In genomic region chr7:137469191-137469811, GRCh38 we compare ENCODE assay signal across 25 cellular contexts.
DNase-seq lines count a peak whose midpoint lies in the region; ATAC-seq, FAIRE-seq and TF ChIP-seq lines count a peak whose summit lies in the region.
"Had no signal": no experiment of that assay in that cellular context is flagged by ENCODE, and none has a peak within 500 bp of the region (broad histone marks: within the 10 kb centered on the region; RNA-seq: fewer than 3 reads in every experiment).

No MANE protein-coding gene starts in this region.

- no peaks in the 10 kb centered on the region for H3K36me3 ChIP-seq in breast epithelium
- no peaks in the 10 kb centered on the region for H3K36me3 ChIP-seq in endothelial cell of umbilical vein (ENCODE audit: control insufficient read depth in 2 of 2, extremely low read depth in 1 of 2, insufficient read depth in 2 of 2, low read length in 2 of 2)
- no peaks in the 10 kb centered on the region for H3K36me3 ChIP-seq in neuronal stem cell (replicated peaks in 1 of 2; ENCODE audit: control insufficient read depth in 2 of 2, insufficient read depth in 2 of 2, low read length in 2 of 2)

- no peak overlapping the region for H2AK5ac ChIP-seq in neuronal stem cell (ENCODE audit: low read depth, low read length)

- no peak overlapping the region for H3K23ac ChIP-seq in neuronal stem cell (ENCODE audit: low read depth, low read length, poor library complexity)

- no peak overlapping the region for H3K14ac ChIP-seq in neuronal stem cell (ENCODE audit: low read length)

- H2AFZ ChIP-seq in endothelial cell of umbilical vein (ENCODE audit: low read depth, low read length) = peak overlapping the region; percentile 56
- peak overlapping the region; percentile 68 for H2AFZ ChIP-seq in neuronal stem cell (ENCODE audit: low read length)

- no peak overlapping the region for H3K27ac Mint-ChIP-seq in MCF 10A (ENCODE audit: low read depth, unreplicated experiment)
- no peak overlapping the region for H3K27ac Mint-ChIP-seq in activated naive CD8-positive, alpha-beta T cell treated with anti-CD3 and anti-CD28 coated beads, Interleukin-2, amount 50 U/mL, for 24 hours
- H3K27ac Mint-ChIP-seq: CD8-positive, alpha-beta T cell had no signal

- H3K9me3 ChIP-seq in breast epithelium (no peaks in the 10 kb centered on the region), endothelial cell of umbilical vein (replicated peaks; ENCODE audit: control insufficient read depth, insufficient read depth, low read length) (no peaks in the 10 kb centered on the region), neuronal stem cell (replicated peaks in 1 of 2; ENCODE audit: control insufficient read depth in 2 of 2, insufficient read depth in 1 of 2, low read depth in 1 of 2, low read length in 2 of 2) (no peaks in the 10 kb centered on the region)

- peak overlapping the region; percentile 28 for H3K4me2 ChIP-seq in endothelial cell of umbilical vein (ENCODE audit: insufficient read depth, low read length)
- no peak overlapping the region for H3K4me2 ChIP-seq in neuronal stem cell (ENCODE audit: insufficient read depth, low read length, poor library complexity, severe bottlenecking)

- H3K18ac ChIP-seq in neuronal stem cell (ENCODE audit: low read length) = peak overlapping the region; percentile 6

- no peak overlapping the region for H2BK15ac ChIP-seq in neuronal stem cell (ENCODE audit: low read length)

- POLR2A ChIA-PET in MCF 10A (lab: Yijun Ruan, JAX) = no interaction called here
- POLR2A ChIA-PET in endothelial cell of umbilical vein (lab: Charles Lee) = no interaction called here

- TF ChIP-seq POLR2A in breast epithelium (IDR thresholded peaks at IDR 0.05) = no peak
- no peak for TF ChIP-seq POLR2A in endothelial cell of umbilical vein (IDR thresholded peaks at IDR 0.05; ENCODE audit: low read depth, low read length)

- H3K4me1 ChIP-seq in breast epithelium (peaks cover 0 to 7% of the 10 kb centered on the region in 2 donors), endothelial cell of umbilical vein (ENCODE audit: control insufficient read depth, extremely low read depth, insufficient read depth, low read length) (peaks cover 10% of the 10 kb centered on the region), neuronal stem cell (ENCODE audit: control insufficient read depth in 2 of 2, insufficient read depth in 1 of 2, low read depth in 1 of 2, low read length in 2 of 2) (peaks cover 0 to 4% of the 10 kb centered on the region in 2 donors)

- no peak for ATAC-seq in activated naive CD8-positive, alpha-beta T cell treated with anti-CD3 and anti-CD28 coated beads, Interleukin-2, amount 50 U/mL, for 24 hours
- ATAC-seq: CD8-positive, alpha-beta T cell; HCT116 had no signal

- dilution Hi-C loops in endothelial cell of umbilical vein (cut with MboI; ENCODE audit: extremely low pct_ligation_motif_present, low sequenced_read_pairs) = no loop called here

- H4K91ac ChIP-seq in neuronal stem cell (ENCODE audit: low read depth, low read length, poor library complexity) = no peak overlapping the region

- H3K9ac ChIP-seq in endothelial cell of umbilical vein (replicated peaks; ENCODE audit: extremely low read depth, insufficient read depth, low read length) (no peak overlapping the region), neuronal stem cell (ENCODE audit: low read depth, low read length, poor library complexity) (no peak overlapping the region)

- H3K27ac ChIP-seq in breast epithelium = peak overlapping the region; percentile 16 to 77
- H3K27ac ChIP-seq in endothelial cell of umbilical vein (ENCODE audit: insufficient read depth, low read depth, low read length) = peak overlapping the region; percentile 42
- H3K27ac ChIP-seq in neuronal stem cell (replicated peaks; ENCODE audit: low read length) = no peak overlapping the region

- H3K79me2 ChIP-seq in endothelial cell of umbilical vein (ENCODE audit: control insufficient read depth, insufficient read depth, low read length) = no peaks in the 10 kb centered on the region

- H3K4me3 ChIP-seq in breast epithelium (no peak overlapping the region), endothelial cell of umbilical vein (replicated peaks in 1 of 3; ENCODE audit: insufficient read depth in 1 of 3, low read depth in 1 of 3, low read length in 3 of 3) (no peak overlapping the region), neuronal stem cell (ENCODE audit: low read length in 2 of 2) (no peak overlapping the region)

- no peak for DNase-seq in breast epithelium (ENCODE audit: low spot score in 2 of 2)
- DNase-seq in MCF 10A (ENCODE audit: unreplicated experiment) = no peak
- peak; percentile 66 for DNase-seq in NCI-H526 treated with DMSO at 0.1 percent for 48 hours (lab: John Stamatoyannopoulos, UW)
- DNase-seq in endothelial cell of umbilical vein (ENCODE audit: low read depth, low spot score) = peak; percentile 95
- DNase-seq in neuronal stem cell (ENCODE audit: low spot score) = no peak
- no peak for DNase-seq in activated naive CD8-positive, alpha-beta T cell treated with anti-CD3 and anti-CD28 coated beads, Interleukin-2, amount 50 U/mL, for 24 hours
- DNase-seq in dedifferentiated amniotic fluid mesenchymal stem cell (ENCODE audit: extremely low spot score) = no peak
- DNase-seq in UCSD-AML1 (lab: John Stamatoyannopoulos, UW; ENCODE audit: unreplicated experiment) = no peak
- DNase-seq: 8988T; AML-193; C1 segment of cervical spinal cord; Calu3; CD8-positive, alpha-beta T cell; KG1; NCI-H1105 treated with DMSO at 0.1 percent for 48 hours; NCI-H1694; NCI-H2081; NCI-H2171; NCI-H345; NCI-H524; Right ventricle myocardium superior had no signal

- H2BK120ac ChIP-seq in neuronal stem cell (ENCODE audit: low read depth, low read length) = no peak overlapping the region

- CTCF ChIA-PET in MCF 10A (lab: Yijun Ruan, JAX) = no interaction called here
- CTCF ChIA-PET in endothelial cell of umbilical vein (lab: Charles Lee) = interaction anchor here (1.2 to 2.5 kb wide), 2 partner anchors 14 to 110 kb away, joined by 6 to 8 read pairs; no protein-coding TSS in a partner anchor

- H3K9me1 ChIP-seq in endothelial cell of umbilical vein (replicated peaks; ENCODE audit: control insufficient read depth, extremely low read depth, insufficient read depth, low read length) = no peaks in the 10 kb centered on the region

- peak; percentile 87 for FAIRE-seq in endothelial cell of umbilical vein (lab: Jason Lieb, UNC)
- FAIRE-seq: G401.6, GM18507, H1 had no signal

- no peaks in the 10 kb centered on the region for H4K20me1 ChIP-seq in endothelial cell of umbilical vein (replicated peaks; ENCODE audit: control insufficient read depth, extremely low read depth, insufficient read depth, low read length)

- H3K4me1 Mint-ChIP-seq in MCF 10A (ENCODE audit: insufficient read depth, unreplicated experiment) = no peaks in the 10 kb centered on the region
- H3K4me1 Mint-ChIP-seq in activated naive CD8-positive, alpha-beta T cell treated with anti-CD3 and anti-CD28 coated beads, Interleukin-2, amount 50 U/mL, for 24 hours = no peaks in the 10 kb centered on the region

- H3K9me3 Mint-ChIP-seq in MCF 10A (ENCODE audit: unreplicated experiment) = no peaks in the 10 kb centered on the region
- H3K9me3 Mint-ChIP-seq in activated naive CD8-positive, alpha-beta T cell treated with anti-CD3 and anti-CD28 coated beads, Interleukin-2, amount 50 U/mL, for 24 hours = no peaks in the 10 kb centered on the region
- H3K9me3 Mint-ChIP-seq: CD8-positive, alpha-beta T cell had no signal

- H3K27me3 ChIP-seq in breast epithelium (no peaks in the 10 kb centered on the region), endothelial cell of umbilical vein (ENCODE audit: control insufficient read depth in 2 of 2, insufficient read depth in 2 of 2, low read length in 2 of 2) (peaks cover 0 to 3% of the 10 kb centered on the region in 2 experiments), neuronal stem cell (ENCODE audit: control insufficient read depth in 3 of 3, insufficient read depth in 3 of 3, low read depth in 1 of 3, low read length in 3 of 3) (no peaks in the 10 kb centered on the region)

- no peak overlapping the region for H2BK12ac ChIP-seq in neuronal stem cell (ENCODE audit: low read length)

- no peak overlapping the region for H2BK5ac ChIP-seq in neuronal stem cell (ENCODE audit: low read length)

- no CpG with 5 or more reads among the region's 5 CpGs for WGBS in neuronal stem cell (ENCODE audit: extremely low coverage in 2 of 2, insufficient read length in 2 of 2, insufficient replicate concordance in 1 of 2), 2 donors

- H3K4me3 Mint-ChIP-seq in MCF 10A (ENCODE audit: unreplicated experiment) = no peak overlapping the region
- no peak overlapping the region for H3K4me3 Mint-ChIP-seq in activated naive CD8-positive, alpha-beta T cell treated with anti-CD3 and anti-CD28 coated beads, Interleukin-2, amount 50 U/mL, for 24 hours
- H3K4me3 Mint-ChIP-seq: CD8-positive, alpha-beta T cell had no signal

- H3K36me3 Mint-ChIP-seq in MCF 10A (ENCODE audit: insufficient read depth, unreplicated experiment) = no peaks in the 10 kb centered on the region
- H3K36me3 Mint-ChIP-seq in activated naive CD8-positive, alpha-beta T cell treated with anti-CD3 and anti-CD28 coated beads, Interleukin-2, amount 50 U/mL, for 24 hours (ENCODE audit: low read depth) = no peaks in the 10 kb centered on the region
- H3K36me3 Mint-ChIP-seq: CD8-positive, alpha-beta T cell had no signal

- no peak overlapping the region for H4K8ac ChIP-seq in neuronal stem cell (ENCODE audit: low read depth, low read length)

- intact Hi-C loops in breast epithelium (cut with DNase I; ENCODE audit: low total_unique reads) (no loop called here), MCF 10A (cut with micrococcal nuclease) (no loop called here), endothelial cell of umbilical vein (cut with micrococcal nuclease) (no loop called here)

- BruUV-seq in MCF 10A (replicated peaks; lab: Mats Ljungman, UMichigan) (no TSS peak), endothelial cell of umbilical vein (replicated peaks; lab: Mats Ljungman, UMichigan) (TSS peak; percentile 85)

- no peak for TF ChIP-seq CTCF in breast epithelium (IDR thresholded peaks at IDR 0.05)
- TF ChIP-seq CTCF in MCF 10A (IDR thresholded peaks at IDR 0.05; ENCODE audit: unreplicated experiment) = no peak
- no peak for TF ChIP-seq CTCF in endothelial cell of umbilical vein (IDR thresholded peaks at IDR 0.05; ENCODE audit: extremely low read depth in 1 of 2, insufficient read depth in 1 of 2, low read depth in 1 of 2, low read length in 2 of 2)

- H3K4ac ChIP-seq in neuronal stem cell (ENCODE audit: low read length) = no peak overlapping the region

- H3K27me3 Mint-ChIP-seq in MCF 10A (ENCODE audit: insufficient read depth, unreplicated experiment) = peaks cover 22% of the 10 kb centered on the region
- H3K27me3 Mint-ChIP-seq in activated naive CD8-positive, alpha-beta T cell treated with anti-CD3 and anti-CD28 coated beads, Interleukin-2, amount 50 U/mL, for 24 hours = no peaks in the 10 kb centered on the region

- H3K79me1 ChIP-seq in neuronal stem cell (ENCODE audit: low read depth, low read length) = no peaks in the 10 kb centered on the region

TF ChIP-seq in endothelial cell of umbilical vein, 7 proteins besides CTCF, POLR2A, EP300 and RAD21 (continues in another document):
- TF ChIP-seq EZH2 (IDR thresholded peaks at IDR 0.05; ENCODE audit: borderline replicate concordance, low read depth, low read length, severe bottlenecking) (no peak), GATA2 (IDR thresholded peaks at IDR 0.05; ENCODE audit: insufficient read depth, insufficient read length, low read depth, low read length) (peak; percentile 40), POLR2AphosphoS5 (IDR thresholded peaks at IDR 0.05; ENCODE audit: insufficient read depth, low read depth, low read length) (no peak)

Comparison
In these comparisons a context has a peak if more than half of its experiments do, and no peak if none do; other contexts are left out.
1. DNase-seq: peak in NCI-H526 treated with DMSO at 0.1 percent for 48 hours (single experiment) and endothelial cell of umbilical vein (single experiment); none in breast epithelium (0 of 2), MCF 10A (single experiment), neuronal stem cell (single experiment), activated naive CD8-positive, alpha-beta T cell treated with anti-CD3 and anti-CD28 coated beads, Interleukin-2, amount 50 U/mL, for 24 hours (single experiment), dedifferentiated amniotic fluid mesenchymal stem cell (single experiment) and UCSD-AML1 (single experiment).